Comparison of ENCODE assay signal across 19 cellular contexts in genomic region chr3:60147249-60147648, GRCh38.
A peak's percentile ranks its signal among the peaks of the same experiment; 100 is the strongest.
DNase-seq lines count a peak whose midpoint lies in the region; ATAC-seq and TF ChIP-seq lines count a peak whose summit lies in the region.
"Had no signal": no experiment of that assay in that cellular context is flagged by ENCODE, and none has a peak within 500 bp of the region (broad histone marks: within the 10 kb centered on the region; RNA-seq: fewer than 3 reads in every experiment).

No MANE protein-coding gene starts in this region.

- POLR2A ChIA-PET in WTC11 (lab: Charles Lee): no interaction called here

- TF ChIP-seq CTCF in WTC11 (IDR thresholded peaks at IDR 0.05): no peak

- no peaks in the 10 kb centered on the region for H3K27me3 Mint-ChIP-seq in WTC11 (ENCODE audit: low read depth)

- peaks cover 8% of the 10 kb centered on the region; the same call in 1 of the 2 replicates for H3K4me1 Mint-ChIP-seq in WTC11

- peak; percentile 1 for DNase-seq in stimulated activated CD4-positive, alpha-beta T cell treated with anti-CD3 and anti-CD28 coated beads, Interleukin-12 subunit alpha, Interleukin-12 subunit beta, amount 100 ng/mL, for 4 hours
- no peak for DNase-seq in stimulated activated CD4-positive, alpha-beta T cell treated with anti-CD3 and anti-CD28 coated beads, Interleukin-2, amount 100 ng/mL, for 48 hours
- peak; percentile 10 for DNase-seq in WTC11 (ENCODE audit: low spot score)
- peak; percentile 12 for DNase-seq in activated naive CD4-positive, alpha-beta T cell treated with anti-CD3 and anti-CD28 coated beads, Interleukin-2, amount 50 U/mL, for 16 hours
- peak; percentile 2 for DNase-seq in stimulated activated CD4-positive, alpha-beta T cell treated with anti-CD3 and anti-CD28 coated beads, Interleukin-1b, Interleukin-23, amount 100 ng/mL, for 48 hours
- DNase-seq in erythroblast (lab: John Stamatoyannopoulos, UW): no peak
- DNase-seq: ACHN, DMS 273 treated with DMSO at 0.1 percent for 48 hours, DND-41, HFFc6, MV-4-11, NCI-H187, NCI-H2227 treated with DMSO at 0.1 percent for 48 hours, NCI-H510A treated with DMSO at 0.1 percent for 48 hours, NCI-H774, OCI-M1, SHP77 had no signal

- no peak for TF ChIP-seq POLR2A in erythroblast (IDR thresholded peaks at IDR 0.05; ENCODE audit: low read length)

- CTCF ChIA-PET in WTC11 (lab: Charles Lee): no interaction called here

- H3K27ac Mint-ChIP-seq in WTC11: no peak overlapping the region
- H3K27ac Mint-ChIP-seq: HFFc6 had no signal

- no peak overlapping the region for H3K4me3 Mint-ChIP-seq in WTC11
- H3K4me3 Mint-ChIP-seq: HFFc6 had no signal

- H3K36me3 Mint-ChIP-seq in WTC11: no peaks in the 10 kb centered on the region

- H3K9me3 Mint-ChIP-seq in WTC11: no peaks in the 10 kb centered on the region

- ATAC-seq in WTC11 (peak; percentile 46), HG03135 (IDR thresholded peaks at IDR 0.05; ENCODE audit: unreplicated experiment) (no peak), HG03025 (IDR thresholded peaks at IDR 0.05; ENCODE audit: low FRiP score, unreplicated experiment) (no peak)

TF ChIP-seq in WTC11, 78 proteins besides CTCF, POLR2A, EP300 and RAD21:
- TF ChIP-seq, protein P1, sequence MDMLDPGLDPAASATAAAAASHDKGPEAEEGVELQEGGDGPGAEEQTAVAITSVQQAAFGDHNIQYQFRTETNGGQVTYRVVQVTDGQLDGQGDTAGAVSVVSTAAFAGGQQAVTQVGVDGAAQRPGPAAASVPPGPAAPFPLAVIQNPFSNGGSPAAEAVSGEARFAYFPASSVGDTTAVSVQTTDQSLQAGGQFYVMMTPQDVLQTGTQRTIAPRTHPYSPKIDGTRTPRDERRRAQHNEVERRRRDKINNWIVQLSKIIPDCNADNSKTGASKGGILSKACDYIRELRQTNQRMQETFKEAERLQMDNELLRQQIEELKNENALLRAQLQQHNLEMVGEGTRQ (CRISPR knock-in tag; IDR thresholded peaks at IDR 0.05): no peak
- no peak for TF ChIP-seq ATF2 (CRISPR knock-in tag; IDR thresholded peaks at IDR 0.05; ENCODE audit: borderline replicate concordance, low read depth)
- TF ChIP-seq SMAD4 (CRISPR knock-in tag; IDR thresholded peaks at IDR 0.05): no peak
- no peak for TF ChIP-seq TP53 (CRISPR knock-in tag; IDR thresholded peaks at IDR 0.05)
- no peak for TF ChIP-seq ZBTB43 (CRISPR knock-in tag; IDR thresholded peaks at IDR 0.05)
- TF ChIP-seq, protein P2, sequence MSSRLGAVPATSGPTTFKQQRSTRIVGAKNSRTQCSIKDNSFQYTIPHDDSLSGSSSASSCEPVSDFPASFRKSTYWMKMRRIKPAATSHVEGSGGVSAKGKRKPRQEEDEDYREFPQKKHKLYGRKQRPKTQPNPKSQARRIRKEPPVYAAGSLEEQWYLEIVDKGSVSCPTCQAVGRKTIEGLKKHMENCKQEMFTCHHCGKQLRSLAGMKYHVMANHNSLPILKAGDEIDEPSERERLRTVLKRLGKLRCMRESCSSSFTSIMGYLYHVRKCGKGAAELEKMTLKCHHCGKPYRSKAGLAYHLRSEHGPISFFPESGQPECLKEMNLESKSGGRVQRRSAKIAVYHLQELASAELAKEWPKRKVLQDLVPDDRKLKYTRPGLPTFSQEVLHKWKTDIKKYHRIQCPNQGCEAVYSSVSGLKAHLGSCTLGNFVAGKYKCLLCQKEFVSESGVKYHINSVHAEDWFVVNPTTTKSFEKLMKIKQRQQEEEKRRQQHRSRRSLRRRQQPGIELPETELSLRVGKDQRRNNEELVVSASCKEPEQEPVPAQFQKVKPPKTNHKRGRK (CRISPR knock-in tag; IDR thresholded peaks at IDR 0.05; ENCODE audit: borderline replicate concordance): no peak
- TF ChIP-seq ZNF396 (CRISPR knock-in tag; IDR thresholded peaks at IDR 0.05; ENCODE audit: borderline replicate concordance): no peak
- no peak for TF ChIP-seq AR (CRISPR knock-in tag; IDR thresholded peaks at IDR 0.05)
- TF ChIP-seq, protein P3, sequence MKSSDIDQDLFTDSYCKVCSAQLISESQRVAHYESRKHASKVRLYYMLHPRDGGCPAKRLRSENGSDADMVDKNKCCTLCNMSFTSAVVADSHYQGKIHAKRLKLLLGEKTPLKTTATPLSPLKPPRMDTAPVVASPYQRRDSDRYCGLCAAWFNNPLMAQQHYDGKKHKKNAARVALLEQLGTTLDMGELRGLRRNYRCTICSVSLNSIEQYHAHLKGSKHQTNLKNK (CRISPR knock-in tag; IDR thresholded peaks at IDR 0.05): no peak
- TF ChIP-seq E2F4 (CRISPR knock-in tag; IDR thresholded peaks at IDR 0.05; ENCODE audit: borderline replicate concordance, low read depth): no peak
- TF ChIP-seq PREB (CRISPR knock-in tag; IDR thresholded peaks at IDR 0.05; ENCODE audit: borderline replicate concordance): no peak
- TF ChIP-seq ERG (CRISPR knock-in tag; IDR thresholded peaks at IDR 0.05): no peak
- no peak for TF ChIP-seq CREM (CRISPR knock-in tag; IDR thresholded peaks at IDR 0.05)
- TF ChIP-seq ZNF263 (CRISPR knock-in tag; IDR thresholded peaks at IDR 0.05; ENCODE audit: low read depth): no peak
- no peak for TF ChIP-seq JAZF1 (CRISPR knock-in tag; IDR thresholded peaks at IDR 0.05)
- no peak for TF ChIP-seq RORB (CRISPR knock-in tag; IDR thresholded peaks at IDR 0.05)

Comparison
In these comparisons a context has a peak if more than half of its experiments do, and no peak if none do; other contexts are left out.
1. DNase-seq: peak in stimulated activated CD4-positive, alpha-beta T cell treated with anti-CD3 and anti-CD28 coated beads, Interleukin-12 subunit alpha, Interleukin-12 subunit beta, amount 100 ng/mL, for 4 hours (single experiment), WTC11 (single experiment), activated naive CD4-positive, alpha-beta T cell treated with anti-CD3 and anti-CD28 coated beads, Interleukin-2, amount 50 U/mL, for 16 hours (single experiment) and stimulated activated CD4-positive, alpha-beta T cell treated with anti-CD3 and anti-CD28 coated beads, Interleukin-1b, Interleukin-23, amount 100 ng/mL, for 48 hours (single experiment); none in stimulated activated CD4-positive, alpha-beta T cell treated with anti-CD3 and anti-CD28 coated beads, Interleukin-2, amount 100 ng/mL, for 48 hours (0 of 2) and erythroblast (0 of 2).